ENCODE assay signal across 24 cellular contexts in genomic region chr10:71741029-71741428, GRCh38. TPM values are rescaled to one million over a fixed set of nuclear protein-coding genes. Genes with fewer than 3 reads are reported as not detected.
A peak's percentile ranks its signal among the peaks of the same experiment; 100 is the strongest.
DNase-seq lines count a peak whose midpoint lies in the region; ATAC-seq and TF ChIP-seq lines count a peak whose summit lies in the region.
"Had no signal": no experiment of that assay in that cellular context is flagged by ENCODE, and none has a peak within 500 bp of the region (broad histone marks: within the 10 kb centered on the region; RNA-seq: fewer than 3 reads in every experiment).

No MANE protein-coding gene starts in this region.

- H3K27ac ChIP-seq in KOPT-K1 (ENCODE audit: low read depth, low read length, poor library complexity, severe bottlenecking) (peak overlapping the region; percentile 66), neutrophil (peak overlapping the region; percentile 96)
- H3K27ac ChIP-seq: A549, left ventricle myocardium inferior had no signal

- H3K4me3 Mint-ChIP-seq in activated CD8-positive, alpha-beta memory T cell treated with anti-CD3 and anti-CD28 coated beads, Interleukin-2, amount 10 ng/mL, durations not matched to agents 7 days and 5 days = no peak overlapping the region
- H3K4me3 Mint-ChIP-seq: neural crest cell had no signal

- TF ChIP-seq CTCF in neutrophil (IDR thresholded peaks at IDR 0.05) = no peak

- no peak for DNase-seq in activated CD8-positive, alpha-beta memory T cell treated with anti-CD3 and anti-CD28 coated beads, Interleukin-2, amount 10 ng/mL, durations not matched to agents 7 days and 5 days
- DNase-seq in activated CD8-positive, alpha-beta memory T cell treated with anti-CD3 and anti-CD28 coated beads, Interleukin-2, amount 50 U/mL, for 4 hours = no peak
- DNase-seq in activated naive CD4-positive, alpha-beta T cell treated with anti-CD3 and anti-CD28 coated beads, Interleukin-2, amount 50 U/mL, for 72 hours (ENCODE audit: low spot score in 2 of 2) = no peak
- DNase-seq in posterior vena cava (ENCODE audit: low spot score) = no peak
- no peak for DNase-seq in HUDEP-2 (lab: John Stamatoyannopoulos, UW; ENCODE audit: unreplicated experiment in 76 of 76)
- no peak for DNase-seq in hypothalamus (lab: John Stamatoyannopoulos, UW)
- DNase-seq: anterior cingulate cortex, left ventricle myocardium inferior, midbrain, NCI-H1417, NCI-H524 treated with DMSO at 0.1 percent for 48 hours, RPMI8226 had no signal

- no peak overlapping the region for H3K4me3 ChIP-seq in neutrophil (ENCODE audit: low read depth in 1 of 2, low read length in 1 of 2)
- H3K4me3 ChIP-seq: A549, left ventricle myocardium inferior, skin epidermis had no signal

- no peaks in the 10 kb centered on the region for H3K36me3 Mint-ChIP-seq in activated CD8-positive, alpha-beta memory T cell treated with anti-CD3 and anti-CD28 coated beads, Interleukin-2, amount 10 ng/mL, durations not matched to agents 7 days and 5 days
- H3K36me3 Mint-ChIP-seq in activated naive CD4-positive, alpha-beta T cell treated with anti-CD3 and anti-CD28 coated beads, Interleukin-2, amount 50 U/mL, for 72 hours = peaks cover 11 to 13% of the 10 kb centered on the region in 2 donors

- H3K27me3 ChIP-seq in neutrophil = no peaks in the 10 kb centered on the region

- no peaks in the 10 kb centered on the region for H3K9me3 Mint-ChIP-seq in activated CD8-positive, alpha-beta memory T cell treated with anti-CD3 and anti-CD28 coated beads, Interleukin-2, amount 10 ng/mL, durations not matched to agents 7 days and 5 days (ENCODE audit: low read depth)
- H3K9me3 Mint-ChIP-seq in activated naive CD4-positive, alpha-beta T cell treated with anti-CD3 and anti-CD28 coated beads, Interleukin-2, amount 50 U/mL, for 72 hours = peaks cover 0 to 4% of the 10 kb centered on the region in 2 donors
- H3K9me3 Mint-ChIP-seq: neural crest cell had no signal

- intact Hi-C loops in posterior vena cava (cut with DNase I) = no loop called here

- H3K27me3 Mint-ChIP-seq in activated CD8-positive, alpha-beta memory T cell treated with anti-CD3 and anti-CD28 coated beads, Interleukin-2, amount 10 ng/mL, durations not matched to agents 7 days and 5 days = no peaks in the 10 kb centered on the region

- ATAC-seq in activated CD8-positive, alpha-beta memory T cell treated with anti-CD3 and anti-CD28 coated beads, Interleukin-2, amount 10 ng/mL, durations not matched to agents 7 days and 5 days = no peak
- ATAC-seq in activated naive CD4-positive, alpha-beta T cell treated with anti-CD3 and anti-CD28 coated beads, Interleukin-2, amount 50 U/mL, for 72 hours = no peak
- ATAC-seq: A549, HepG2 had no signal

- peaks cover 78% of the 10 kb centered on the region for H3K4me1 Mint-ChIP-seq in activated CD8-positive, alpha-beta memory T cell treated with anti-CD3 and anti-CD28 coated beads, Interleukin-2, amount 10 ng/mL, durations not matched to agents 7 days and 5 days
- H3K4me1 Mint-ChIP-seq: neural crest cell had no signal

- CTCF ChIA-PET in activated CD8-positive, alpha-beta memory T cell treated with anti-CD3 and anti-CD28 coated beads, Interleukin-2, amount 10 ng/mL, durations not matched to agents 7 days and 5 days (lab: Charles Lee) = interaction anchor here (0.8 to 5.0 kb wide), 11 partner anchors 8 to 73 kb away, joined by 3 to 40 read pairs (median 10); partner anchors contain the start of gene VSIR

- H3K9me3 ChIP-seq in KOPT-K1 (ENCODE audit: insufficient read depth, low read length, poor library complexity, severe bottlenecking) = no peaks in the 10 kb centered on the region
- no peaks in the 10 kb centered on the region for H3K9me3 ChIP-seq in neutrophil
- H3K9me3 ChIP-seq: A549 had no signal

- H3K27ac Mint-ChIP-seq in activated CD8-positive, alpha-beta memory T cell treated with anti-CD3 and anti-CD28 coated beads, Interleukin-2, amount 10 ng/mL, durations not matched to agents 7 days and 5 days = peak overlapping the region; percentile 44
- H3K27ac Mint-ChIP-seq in activated naive CD4-positive, alpha-beta T cell treated with anti-CD3 and anti-CD28 coated beads, Interleukin-2, amount 50 U/mL, for 72 hours = peak overlapping the region; percentile 90 to 95

- H3K36me3 ChIP-seq in KOPT-K1 (ENCODE audit: insufficient read depth, low read length) (no peaks in the 10 kb centered on the region), neutrophil (peaks cover 16% of the 10 kb centered on the region)
- H3K36me3 ChIP-seq: left ventricle myocardium inferior had no signal

- H3K4me1 ChIP-seq in neutrophil (ENCODE audit: control insufficient read depth in 1 of 2, insufficient read depth in 1 of 2, low read depth in 1 of 2, low read length in 1 of 2) = peaks cover 100% of the 10 kb centered on the region in 2 experiments
- H3K4me1 ChIP-seq: A549 had no signal

RNA-seq across cellular contexts. Expression of gene C10orf105, which starts 21.5 kb away (rescaled TPM):
- total RNA-seq in activated CD8-positive, alpha-beta memory T cell treated with anti-CD3 and anti-CD28 coated beads, Interleukin-2, amount 10 ng/mL, durations not matched to agents 7 days and 5 days = under 1 TPM; 0.18 to 0.26 TPM
- total RNA-seq in activated naive CD4-positive, alpha-beta T cell treated with anti-CD3 and anti-CD28 coated beads, Interleukin-2, amount 50 U/mL, for 72 hours = under 1 TPM; 0.45 to 0.68 TPM
- total RNA-seq in posterior vena cava = under 1 TPM; 0.23 to 0.24 TPM
- total RNA-seq: cardiac septum, dermis microvascular lymphatic vessel endothelial cell, fibroblast of villous mesenchyme, G401, HepG2, M059J, pulmonary artery endothelial cell had no signal

RNA-seq across cellular contexts. Expression of gene VSIR, which starts 32.3 kb away (rescaled TPM):
- total RNA-seq in activated CD8-positive, alpha-beta memory T cell treated with anti-CD3 and anti-CD28 coated beads, Interleukin-2, amount 10 ng/mL, durations not matched to agents 7 days and 5 days = 10 to 100 TPM; 37.8 to 68.4 TPM
- total RNA-seq in activated naive CD4-positive, alpha-beta T cell treated with anti-CD3 and anti-CD28 coated beads, Interleukin-2, amount 50 U/mL, for 72 hours = 100 to 1,000 TPM in 1 of 2 donors, 10 to 100 TPM in 1; 54.5 to 126 TPM
- 100 to 1,000 TPM; 126 to 135 TPM for total RNA-seq in posterior vena cava
- total RNA-seq: neural crest cell had no signal
